In genomic region chr5:32057157-32058096, GRCh38 we compare ENCODE assay signal across 11 cellular contexts.
DNase-seq lines count a peak whose midpoint lies in the region; ATAC-seq and TF ChIP-seq lines count a peak whose summit lies in the region.
"Had no signal": no experiment of that assay in that cellular context is flagged by ENCODE, and none has a peak within 500 bp of the region (broad histone marks: within the 10 kb centered on the region; RNA-seq: fewer than 3 reads in every experiment).

No MANE protein-coding gene starts in this region.

- H3K4me3 ChIP-seq in AG10803 (ENCODE audit: low read length), result no peak overlapping the region
- no peak overlapping the region for H3K4me3 ChIP-seq in GM23248
- H3K4me3 ChIP-seq in RWPE2 (ENCODE audit: severe bottlenecking), result no peak overlapping the region
- H3K4me3 ChIP-seq: left lung had no signal

- no peaks in the 10 kb centered on the region for H3K4me1 ChIP-seq in GM23248 (ENCODE audit: insufficient read depth)
- H3K4me1 ChIP-seq in RWPE2 (ENCODE audit: insufficient read depth, poor library complexity, severe bottlenecking), result peaks cover 43% of the 10 kb centered on the region
- H3K4me1 ChIP-seq: left lung had no signal

- H3K9me3 ChIP-seq in GM23248 (ENCODE audit: low read depth), result no peaks in the 10 kb centered on the region
- no peaks in the 10 kb centered on the region for H3K9me3 ChIP-seq in RWPE2 (ENCODE audit: severe bottlenecking)
- H3K9me3 ChIP-seq: left lung had no signal

- H3K27me3 Mint-ChIP-seq in glutamatergic neuron (ENCODE audit: unreplicated experiment), result no peaks in the 10 kb centered on the region
- no peaks in the 10 kb centered on the region for H3K27me3 Mint-ChIP-seq in stimulated activated naive CD8-positive, alpha-beta T cell treated with anti-CD3 and anti-CD28 coated beads, Interleukin-15, amount 100 ng/mL, for 72 hours

- no peak overlapping the region for H3K27ac ChIP-seq in GM23248
- H3K27ac ChIP-seq in RWPE2 (ENCODE audit: poor library complexity, severe bottlenecking), result peak overlapping the region; percentile 81
- H3K27ac ChIP-seq: left lung had no signal

- H3K4me3 Mint-ChIP-seq in glutamatergic neuron (ENCODE audit: unreplicated experiment), result no peak overlapping the region
- H3K4me3 Mint-ChIP-seq in stimulated activated naive CD8-positive, alpha-beta T cell treated with anti-CD3 and anti-CD28 coated beads, Interleukin-15, amount 100 ng/mL, for 72 hours, result no peak overlapping the region
- H3K4me3 Mint-ChIP-seq: stimulated activated naive B cell treated with anti-CD40 and anti-IgM and Interleukin-4, amounts not matched to agents 10 μg/mL and 1 μg/mL and 100 μg/mL, for 72 hours had no signal

- no peaks in the 10 kb centered on the region for H3K36me3 ChIP-seq in GM23248 (ENCODE audit: low read depth)
- H3K36me3 ChIP-seq in RWPE2 (ENCODE audit: low read depth), result peaks cover 25% of the 10 kb centered on the region

- no peaks in the 10 kb centered on the region for H3K79me2 ChIP-seq in GM23248 (ENCODE audit: insufficient read depth)

- no peaks in the 10 kb centered on the region for H3K9me2 ChIP-seq in GM23248 (ENCODE audit: insufficient read depth)

- H3K4me2 ChIP-seq in GM23248 (ENCODE audit: unreplicated experiment), result no peak overlapping the region

- H3K27me3 ChIP-seq in GM23248 (replicated peaks; ENCODE audit: insufficient read depth), result peaks cover 69% of the 10 kb centered on the region
- H3K27me3 ChIP-seq in RWPE2 (ENCODE audit: insufficient read depth, poor library complexity, severe bottlenecking), result no peaks in the 10 kb centered on the region
- H3K27me3 ChIP-seq: left lung had no signal

- H3K9me3 Mint-ChIP-seq in glutamatergic neuron (ENCODE audit: unreplicated experiment), result no peaks in the 10 kb centered on the region
- H3K9me3 Mint-ChIP-seq in stimulated activated naive CD8-positive, alpha-beta T cell treated with anti-CD3 and anti-CD28 coated beads, Interleukin-15, amount 100 ng/mL, for 72 hours, result no peaks in the 10 kb centered on the region
- H3K9me3 Mint-ChIP-seq: stimulated activated naive B cell treated with anti-CD40 and anti-IgM and Interleukin-4, amounts not matched to agents 10 μg/mL and 1 μg/mL and 100 μg/mL, for 72 hours had no signal

- H3K9ac ChIP-seq in GM23248, result no peak overlapping the region

- no peak overlapping the region for H2AFZ ChIP-seq in GM23248

- WGBS in GM23248 (ENCODE audit: low coverage in 1 of 2, low lambda C conversion rate in 2 of 2, missing lambda C conversion rate in 2 of 2), 2 experiments, result 68 to 72% methylated on average over 12 of the region's 12 CpGs

- ATAC-seq in RWPE2 (ENCODE audit: low read depth) (peak; percentile 17; the same call in 1 of the 3 replicates), GM21786 (IDR thresholded peaks at IDR 0.05; ENCODE audit: unreplicated experiment) (no peak), GM18519 (IDR thresholded peaks at IDR 0.05; ENCODE audit: low FRiP score, unreplicated experiment) (no peak)
- no peak for ATAC-seq in stimulated activated naive CD8-positive, alpha-beta T cell treated with anti-CD3 and anti-CD28 coated beads, Interleukin-15, amount 100 ng/mL, for 72 hours
- ATAC-seq: left lung; stimulated activated naive B cell treated with anti-CD40 and anti-IgM and Interleukin-4, amounts not matched to agents 10 μg/mL and 1 μg/mL and 100 μg/mL, for 72 hours had no signal

- H3K36me3 Mint-ChIP-seq in glutamatergic neuron (ENCODE audit: unreplicated experiment), result peaks cover 8% of the 10 kb centered on the region
- H3K36me3 Mint-ChIP-seq: stimulated activated naive B cell treated with anti-CD40 and anti-IgM and Interleukin-4, amounts not matched to agents 10 μg/mL and 1 μg/mL and 100 μg/mL, for 72 hours had no signal

- H4K20me1 ChIP-seq in GM23248 (ENCODE audit: insufficient read depth), result no peaks in the 10 kb centered on the region

- H3K4me1 Mint-ChIP-seq in glutamatergic neuron (ENCODE audit: low read depth, unreplicated experiment), result peaks cover 2% of the 10 kb centered on the region
- H3K4me1 Mint-ChIP-seq in stimulated activated naive CD8-positive, alpha-beta T cell treated with anti-CD3 and anti-CD28 coated beads, Interleukin-15, amount 100 ng/mL, for 72 hours, result no peaks in the 10 kb centered on the region
- H3K4me1 Mint-ChIP-seq: stimulated activated naive B cell treated with anti-CD40 and anti-IgM and Interleukin-4, amounts not matched to agents 10 μg/mL and 1 μg/mL and 100 μg/mL, for 72 hours had no signal

- TF ChIP-seq CTCF in AG10803 (conservative IDR thresholded peaks at IDR 0.05; ENCODE audit: low read length), result peak; percentile 51
- peak; percentile 41 for TF ChIP-seq CTCF in RWPE2 (IDR thresholded peaks at IDR 0.05; ENCODE audit: poor library complexity, severe bottlenecking)
- TF ChIP-seq CTCF in glutamatergic neuron (IDR thresholded peaks at IDR 0.05; ENCODE audit: partially characterized antibody, unreplicated experiment), result peak; percentile 68

- DNase-seq in AG10803 (ENCODE audit: low read depth), result peak; percentile 75
- peak; percentile 34 for DNase-seq in GM23248
- no peak for DNase-seq in RWPE2 (ENCODE audit: low spot score)
- no peak for DNase-seq in glutamatergic neuron
- no peak for DNase-seq in effector CD4-positive, alpha-beta T cell
- no peak for DNase-seq in stimulated activated naive CD8-positive, alpha-beta T cell treated with anti-CD3 and anti-CD28 coated beads, Interleukin-15, amount 100 ng/mL, for 72 hours
- DNase-seq: left lung; stimulated activated CD4-positive, alpha-beta T cell treated with anti-CD3 and anti-CD28 coated beads, Interleukin-12 subunit alpha, Interleukin-12 subunit beta, amount 100 ng/mL, for 4 hours; stimulated activated naive B cell treated with anti-CD40 and anti-IgM and Interleukin-4, amounts not matched to agents 10 μg/mL and 1 μg/mL and 100 μg/mL, for 72 hours had no signal

- H3K27ac Mint-ChIP-seq in glutamatergic neuron (ENCODE audit: unreplicated experiment), result no peak overlapping the region
- H3K27ac Mint-ChIP-seq in stimulated activated naive CD8-positive, alpha-beta T cell treated with anti-CD3 and anti-CD28 coated beads, Interleukin-15, amount 100 ng/mL, for 72 hours, result no peak overlapping the region
- H3K27ac Mint-ChIP-seq: stimulated activated naive B cell treated with anti-CD40 and anti-IgM and Interleukin-4, amounts not matched to agents 10 μg/mL and 1 μg/mL and 100 μg/mL, for 72 hours had no signal

- no peaks in the 10 kb centered on the region for H3F3A ChIP-seq in GM23248 (ENCODE audit: insufficient read depth)

- in situ Hi-C loops in GM23248 (cut with MboI), result no loop called here

Comparison
In these comparisons a context has a peak if more than half of its experiments do, and no peak if none do; other contexts are left out.
1. DNase-seq: peak in AG10803 (single experiment) and GM23248 (single experiment); none in RWPE2 (single experiment), glutamatergic neuron (single experiment), effector CD4-positive, alpha-beta T cell (single experiment) and stimulated activated naive CD8-positive, alpha-beta T cell treated with anti-CD3 and anti-CD28 coated beads, Interleukin-15, amount 100 ng/mL, for 72 hours (0 of 2).
2. Peak in every context shown above with its lines, with median percentiles within 50 percentile points of each other: CTCF ChIP-seq.